14 cellular contexts compared by ENCODE assay signal in genomic region chr4:41028392-41029076, GRCh38.
DNase-seq lines count a peak whose midpoint lies in the region; ATAC-seq and TF ChIP-seq lines count a peak whose summit lies in the region.
"Had no signal": no experiment of that assay in that cellular context is flagged by ENCODE, and none has a peak within 500 bp of the region (broad histone marks: within the 10 kb centered on the region; RNA-seq: fewer than 3 reads in every experiment).

No MANE protein-coding gene starts in this region.

- no peaks in the 10 kb centered on the region for H3K27me3 Mint-ChIP-seq in CD4-positive, alpha-beta T cell
- H3K27me3 Mint-ChIP-seq: activated naive CD4-positive, alpha-beta T cell treated with anti-CD3 and anti-CD28 coated beads, Interleukin-2, amount 50 U/mL, for 24 hours had no signal

- intact Hi-C loops in CD4-positive, alpha-beta T cell (cut with DNase I, micrococcal nuclease) = no loop called here

- H3K4me1 Mint-ChIP-seq in CD4-positive, alpha-beta T cell (ENCODE audit: low read depth) = no peaks in the 10 kb centered on the region
- H3K4me1 Mint-ChIP-seq: activated naive CD4-positive, alpha-beta T cell treated with anti-CD3 and anti-CD28 coated beads, Interleukin-2, amount 50 U/mL, for 24 hours had no signal

- H3K27ac ChIP-seq in thoracic aorta = peak overlapping the region; percentile 55 to 82
- H3K27ac ChIP-seq in CD4-positive, alpha-beta T cell (ENCODE audit: low read depth, low read length) = no peak overlapping the region
- H3K27ac ChIP-seq: colonic mucosa, KMS-11, VCaP had no signal

- peaks cover 25% of the 10 kb centered on the region for H3K9me3 Mint-ChIP-seq in CD4-positive, alpha-beta T cell

- no peak overlapping the region for H3K4me3 Mint-ChIP-seq in CD4-positive, alpha-beta T cell
- H3K4me3 Mint-ChIP-seq: activated naive CD4-positive, alpha-beta T cell treated with anti-CD3 and anti-CD28 coated beads, Interleukin-2, amount 50 U/mL, for 24 hours had no signal

- peak; percentile 35 for ATAC-seq in thoracic aorta (ENCODE audit: insufficient number of reproducible peaks, low FRiP score, low read depth)
- ATAC-seq in CD4-positive, alpha-beta T cell (ENCODE audit: poor library complexity) = no peak
- ATAC-seq: mucosa of descending colon had no signal

- POLR2A ChIA-PET in CD4-positive, alpha-beta T cell (lab: Charles Lee) = no interaction called here

- peaks cover 12 to 25% of the 10 kb centered on the region in 2 donors for H3K4me1 ChIP-seq in thoracic aorta (ENCODE audit: control insufficient read depth in 1 of 2, low read depth in 2 of 2)
- H3K4me1 ChIP-seq: colonic mucosa, esophagus squamous epithelium had no signal

- no peak for TF ChIP-seq CTCF in thoracic aorta (IDR thresholded peaks at IDR 0.05)
- no peak for TF ChIP-seq CTCF in CD4-positive, alpha-beta T cell (IDR thresholded peaks at IDR 0.05)

- no peaks in the 10 kb centered on the region for H3K27me3 ChIP-seq in thoracic aorta (replicated peaks; ENCODE audit: insufficient read depth)
- no peaks in the 10 kb centered on the region for H3K27me3 ChIP-seq in CD4-positive, alpha-beta T cell (ENCODE audit: control insufficient read depth, insufficient read depth, low read length)
- H3K27me3 ChIP-seq: colonic mucosa, esophagus squamous epithelium had no signal

- CTCF ChIA-PET in CD4-positive, alpha-beta T cell (lab: Charles Lee) = no interaction called here

- DNase-seq in H4 (ENCODE audit: low spot score) (peak; percentile 38), RPMI7951 (ENCODE audit: low read depth) (peak; percentile 31), left kidney (ENCODE audit: low read depth, low spot score) (peak; percentile 75), thoracic aorta (ENCODE audit: low spot score) (no peak), NCI-H2227 treated with DMSO at 0.1 percent for 48 hours (lab: John Stamatoyannopoulos, UW) (no peak)
- no peak for DNase-seq in CD4-positive, alpha-beta T cell
- no peak for DNase-seq in activated naive CD4-positive, alpha-beta T cell (lab: John Stamatoyannopoulos, UW)
- DNase-seq: colonic mucosa, esophagus squamous epithelium, mucosa of descending colon, NCI-H2029 had no signal

- no peak overlapping the region for H3K27ac Mint-ChIP-seq in CD4-positive, alpha-beta T cell
- H3K27ac Mint-ChIP-seq: activated naive CD4-positive, alpha-beta T cell treated with anti-CD3 and anti-CD28 coated beads, Interleukin-2, amount 50 U/mL, for 24 hours had no signal

- peak overlapping the region; percentile 53 for H3K4me3 ChIP-seq in thoracic aorta
- H3K4me3 ChIP-seq: colonic mucosa, esophagus squamous epithelium, mucosa of descending colon had no signal

- peaks cover 19% of the 10 kb centered on the region for H3K36me3 Mint-ChIP-seq in CD4-positive, alpha-beta T cell (ENCODE audit: low read depth)

- peaks cover 13% of the 10 kb centered on the region for H3K9me3 ChIP-seq in thoracic aorta
- peaks cover 22% of the 10 kb centered on the region for H3K9me3 ChIP-seq in CD4-positive, alpha-beta T cell (ENCODE audit: control insufficient read depth, low read length)

- H3K36me3 ChIP-seq in thoracic aorta = no peaks in the 10 kb centered on the region
- H3K36me3 ChIP-seq: colonic mucosa had no signal

Comparison
In these comparisons a context has a peak if more than half of its experiments do, and no peak if none do; other contexts are left out.
1. DNase-seq: peak in H4 (single experiment), RPMI7951 (single experiment) and left kidney (single experiment); none in thoracic aorta (single experiment), CD4-positive, alpha-beta T cell (0 of 10), activated naive CD4-positive, alpha-beta T cell (0 of 4) and NCI-H2227 treated with DMSO at 0.1 percent for 48 hours (single experiment).